8 cellular contexts compared by ENCODE assay signal in genomic region chr2:69741281-69742169, GRCh38. TPM values are rescaled to one million over a fixed set of nuclear protein-coding genes. Genes with fewer than 3 reads are reported as not detected.
DNase-seq lines count a peak whose midpoint lies in the region; ATAC-seq and TF ChIP-seq lines count a peak whose summit lies in the region.

Gene ANXA4 (plus strand): TSS chr2:69742134. CDS start chr2:69781566, 39,432 bp downstream.

- CTCF ChIA-PET in A673 (lab: Charles Lee), result interaction anchor here (0.8 to 2.4 kb wide), 2 partner anchors 9 to 16 kb away, joined by 3 to 11 read pairs; no protein-coding TSS in a partner anchor

- no TSS peak for BruUV-seq in A673 (replicated peaks; lab: Mats Ljungman, UMichigan)

- intact Hi-C loops in A673 (cut with micrococcal nuclease; ENCODE audit: unreplicated experiment), result loop anchor here (5.0 to 10.0 kb wide), 2 partner anchors 53 to 76 kb away; no protein-coding TSS in a partner anchor

- peak within 1 kb of the TSS; percentile 54 for H3K4me3 ChIP-seq in A673 (ENCODE audit: low read depth, low read length, poor library complexity, severe bottlenecking)
- H3K4me3 ChIP-seq in ectodermal cell (ENCODE audit: insufficient read depth, low read depth, low read length), result peak within 1 kb of the TSS; percentile 54

- DNase-seq in A673 (ENCODE audit: low spot score), result peak; percentile 70
- peak; percentile 12 for DNase-seq in NCI-H345 treated with DMSO at 0.1 percent for 48 hours (lab: John Stamatoyannopoulos, UW; ENCODE audit: unreplicated experiment)
- DNase-seq in activated CD4-positive, alpha-beta T cell treated with anti-CD3 and anti-CD28 coated beads, Interleukin-2, amount 50 U/mL, for 4 hours, result peak; percentile 48 to 49
- DNase-seq in lung microvascular endothelial cell (ENCODE audit: low read depth in 2 of 2), result peak; percentile 63 to 66
- peak; percentile 37 for DNase-seq in stimulated activated CD8-positive, alpha-beta memory T cell treated with anti-CD3 and anti-CD28 coated beads, Interleukin-12 subunit alpha, Interleukin-12 subunit beta, amount 100 ng/mL, for 4 hours (ENCODE audit: low read depth)

- POLR2A ChIA-PET in A673 (lab: Charles Lee; ENCODE audit: low non-redundant PET), result no interaction called here

- WGBS in ectodermal cell, 2 experiments, result 2% methylated on average over 67 of the region's 67 CpGs

- TF ChIP-seq CTCF in A673 (conservative IDR thresholded peaks at IDR 0.05; ENCODE audit: low read depth, low read length), result no peak

- ATAC-seq in GM18511 (IDR thresholded peaks at IDR 0.05; ENCODE audit: unreplicated experiment) (peak; percentile 86), HG02981 (IDR thresholded peaks at IDR 0.05; ENCODE audit: unreplicated experiment) (peak; percentile 66)

- H3K36me3 ChIP-seq in A673 (ENCODE audit: insufficient read depth, low read length, poor library complexity, severe bottlenecking), result no peaks in the 10 kb centered on the region
- H3K36me3 ChIP-seq in ectodermal cell (ENCODE audit: control insufficient read depth, insufficient read depth, low read length), result no peaks in the 10 kb centered on the region

- H3K27me3 ChIP-seq in A673 (replicated peaks; ENCODE audit: insufficient read depth, low read depth, low read length, poor library complexity) (no peaks in the 10 kb centered on the region), ectodermal cell (ENCODE audit: control insufficient read depth, insufficient read depth, low read length, poor library complexity, severe bottlenecking) (peaks cover 39% of the 10 kb centered on the region)

- H3K27ac ChIP-seq in A673 (ENCODE audit: low read depth, low read length, poor library complexity, severe bottlenecking) (peak within 1 kb of the TSS; percentile 51), ectodermal cell (ENCODE audit: insufficient read depth, low read depth, low read length, poor library complexity, severe bottlenecking) (no peak within 1 kb of the TSS)

- H3K9me3 ChIP-seq in A673 (ENCODE audit: low read depth, low read length, poor library complexity, severe bottlenecking) (no peaks in the 10 kb centered on the region), ectodermal cell (ENCODE audit: control insufficient read depth, low read length) (no peaks in the 10 kb centered on the region)

- H3K4me1 ChIP-seq in A673 (ENCODE audit: insufficient read depth, low read length, poor library complexity, severe bottlenecking) (peaks cover 3% of the 10 kb centered on the region), ectodermal cell (ENCODE audit: control insufficient read depth, insufficient read depth, low read length) (no peaks in the 10 kb centered on the region)

RNA-seq across cellular contexts. Expression of gene ANXA4, which starts in this region (rescaled TPM):
- total RNA-seq in A673 (2021), result 5.1 and 6.5 TPM in 2 replicates
- polyA plus RNA-seq in ectodermal cell (2013, experiment 1 of 4), result 7.0 TPM
- 7.0 TPM for polyA plus RNA-seq in ectodermal cell (2013, experiment 2 of 4)
- polyA plus RNA-seq in ectodermal cell (2013, experiment 3 of 4), result 7.9 TPM
- 8.0 TPM for polyA plus RNA-seq in ectodermal cell (2013, experiment 4 of 4)
- 41.8 and 52.2 TPM in 2 replicates for total RNA-seq in lung microvascular endothelial cell

Comparison
In these comparisons a context has a peak if more than half of its experiments do, and no peak if none do; other contexts are left out.
1. DNase-seq: peak in every context shown above with its lines; median percentile 70 in A673; 64 in lung microvascular endothelial cell; 48 in activated CD4-positive, alpha-beta T cell treated with anti-CD3 and anti-CD28 coated beads, Interleukin-2, amount 50 U/mL, for 4 hours; 37 in stimulated activated CD8-positive, alpha-beta memory T cell treated with anti-CD3 and anti-CD28 coated beads, Interleukin-12 subunit alpha, Interleukin-12 subunit beta, amount 100 ng/mL, for 4 hours; 12 in NCI-H345 treated with DMSO at 0.1 percent for 48 hours.